9 cellular contexts compared by ENCODE assay signal in the genomic region with DNA sequence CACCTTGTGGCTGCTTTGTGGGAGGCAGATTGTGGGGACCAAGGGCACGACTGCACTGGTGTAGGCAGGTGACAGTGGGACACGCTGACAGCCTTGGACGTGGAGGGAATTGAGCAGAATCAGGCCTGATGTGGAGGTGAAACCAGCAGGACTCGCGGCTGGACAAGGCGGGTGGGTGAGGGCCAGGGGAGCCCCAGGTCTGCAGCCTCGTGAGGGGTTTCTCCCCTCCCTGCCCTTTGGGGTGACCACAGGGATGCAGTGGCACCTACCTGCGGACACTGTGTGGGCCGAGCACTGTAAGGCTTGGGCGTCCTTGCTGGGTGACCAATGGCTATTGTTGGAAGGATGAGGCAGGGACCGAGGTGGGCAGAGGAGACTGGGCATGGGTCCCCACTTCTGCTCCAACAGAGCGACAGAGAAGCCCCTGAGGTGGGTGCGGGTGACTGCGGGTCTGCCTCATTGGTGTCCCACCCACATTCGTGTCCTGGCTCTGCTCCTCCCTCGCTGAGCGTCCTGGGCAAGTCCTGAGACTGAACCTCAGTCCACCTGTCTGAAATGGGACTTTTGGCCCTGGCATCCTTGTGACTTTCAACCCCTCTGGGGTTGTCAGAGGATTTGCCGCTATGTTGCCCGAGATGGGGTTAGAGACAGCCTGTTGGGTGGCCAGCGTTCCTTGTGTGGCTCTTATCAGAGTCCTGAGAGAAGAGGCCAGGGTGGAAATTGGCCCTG. TPM values are rescaled to one million over a fixed set of nuclear protein-coding genes. Genes with fewer than 3 reads are reported as not detected.
DNase-seq lines count a peak whose midpoint lies in the region; ATAC-seq and TF ChIP-seq lines count a peak whose summit lies in the region.
"Had no signal": no experiment of that assay in that cellular context is flagged by ENCODE, and none has a peak within 500 bp of the region (broad histone marks: within the 10 kb centered on the region; RNA-seq: fewer than 3 reads in every experiment).

No MANE protein-coding gene starts in this region.

- H3K27ac ChIP-seq in left ventricle myocardium inferior (replicated peaks): peak overlapping the region; percentile 94
- peak overlapping the region; percentile 95 for H3K27ac ChIP-seq in colonic mucosa
- H3K27ac ChIP-seq in urinary bladder (ENCODE audit: low read depth): peak overlapping the region; percentile 62

- WGBS in urinary bladder: 89% methylated on average over 20 of the region's 20 CpGs

- peaks cover 57 to 58% of the 10 kb centered on the region in 2 donors for H3K4me1 Mint-ChIP-seq in natural killer cell treated with Interleukin-12 subunit alpha and Interleukin-12 subunit beta and Interleukin-15 and Interleukin-18, amount 100 ng/mL, for 72 hours (ENCODE audit: low read depth in 2 of 2)

- no peaks in the 10 kb centered on the region for H3K27me3 Mint-ChIP-seq in natural killer cell treated with Interleukin-12 subunit alpha and Interleukin-12 subunit beta and Interleukin-15 and Interleukin-18, amount 100 ng/mL, for 72 hours

- no peak for TF ChIP-seq CTCF in left ventricle myocardium inferior (IDR thresholded peaks at IDR 0.05; ENCODE audit: borderline replicate concordance)
- TF ChIP-seq CTCF in colonic mucosa (IDR thresholded peaks at IDR 0.05): no peak

- no peaks in the 10 kb centered on the region for H3K27me3 ChIP-seq in left ventricle myocardium inferior (ENCODE audit: low read depth)
- H3K27me3 ChIP-seq in colonic mucosa: no peaks in the 10 kb centered on the region

- H3K9me3 ChIP-seq in left ventricle myocardium inferior (replicated peaks) (no peaks in the 10 kb centered on the region), colonic mucosa (no peaks in the 10 kb centered on the region)
- H3K9me3 ChIP-seq: HAP-1 had no signal

- intact Hi-C loops in left ventricle myocardium inferior (cut with micrococcal nuclease): no loop called here
- intact Hi-C loops in left ventricle myocardium superior (cut with micrococcal nuclease): no loop called here
- intact Hi-C loops in colonic mucosa (cut with DNase I): no loop called here

- H3K36me3 ChIP-seq in left ventricle myocardium inferior: no peaks in the 10 kb centered on the region
- no peaks in the 10 kb centered on the region for H3K36me3 ChIP-seq in colonic mucosa
- no peaks in the 10 kb centered on the region for H3K36me3 ChIP-seq in urinary bladder (ENCODE audit: insufficient read depth)
- H3K36me3 ChIP-seq: HAP-1 had no signal

- peak overlapping the region; percentile 54 to 85 for H3K9ac ChIP-seq in colonic mucosa (ENCODE audit: low read depth in 2 of 2, low read length in 2 of 2)

- H3K36me3 Mint-ChIP-seq in natural killer cell treated with Interleukin-12 subunit alpha and Interleukin-12 subunit beta and Interleukin-15 and Interleukin-18, amount 100 ng/mL, for 72 hours: no peaks in the 10 kb centered on the region

- H3K4me1 ChIP-seq in left ventricle myocardium inferior (peaks cover 97% of the 10 kb centered on the region), colonic mucosa (peaks cover 61% of the 10 kb centered on the region), urinary bladder (ENCODE audit: insufficient read depth) (peaks cover 2% of the 10 kb centered on the region)
- H3K4me1 ChIP-seq: HAP-1 had no signal

- DNase-seq in left ventricle myocardium inferior (no peak), left ventricle myocardium superior (no peak), colonic mucosa (no peak), germinal center (ENCODE audit: low spot score) (no peak), DMS 273 (lab: John Stamatoyannopoulos, UW; ENCODE audit: unreplicated experiment) (no peak), NCI-H2081 treated with DMSO at 0.1 percent for 48 hours (lab: John Stamatoyannopoulos, UW) (no peak)
- peak; percentile 56 for DNase-seq in natural killer cell treated with Interleukin-12 subunit alpha and Interleukin-12 subunit beta and Interleukin-15 and Interleukin-18, amount 100 ng/mL, for 72 hours (ENCODE audit: low spot score)

- no peak overlapping the region for H3K4me3 ChIP-seq in left ventricle myocardium inferior
- H3K4me3 ChIP-seq in colonic mucosa: no peak overlapping the region
- no peak overlapping the region for H3K4me3 ChIP-seq in urinary bladder (ENCODE audit: low read depth, low read length)
- H3K4me3 ChIP-seq: HAP-1 had no signal

- no peaks in the 10 kb centered on the region for H3K9me3 Mint-ChIP-seq in natural killer cell treated with Interleukin-12 subunit alpha and Interleukin-12 subunit beta and Interleukin-15 and Interleukin-18, amount 100 ng/mL, for 72 hours

- H3K27ac Mint-ChIP-seq in natural killer cell treated with Interleukin-12 subunit alpha and Interleukin-12 subunit beta and Interleukin-15 and Interleukin-18, amount 100 ng/mL, for 72 hours: peak overlapping the region; percentile 73 to 91

- no peak for ATAC-seq in left ventricle myocardium superior
- ATAC-seq in natural killer cell treated with Interleukin-12 subunit alpha and Interleukin-12 subunit beta and Interleukin-15 and Interleukin-18, amount 100 ng/mL, for 72 hours: no peak

- peak overlapping the region; percentile 43 for H3K4me3 Mint-ChIP-seq in natural killer cell treated with Interleukin-12 subunit alpha and Interleukin-12 subunit beta and Interleukin-15 and Interleukin-18, amount 100 ng/mL, for 72 hours

RNA-seq across cellular contexts. Expression of gene DNM2, which starts 30.5 kb away (rescaled TPM):
- total RNA-seq in left ventricle myocardium inferior: 156 TPM
- 201 TPM for total RNA-seq in left ventricle myocardium superior
- 100 to 1,000 TPM; 450 to 461 TPM for total RNA-seq in colonic mucosa
- 100 to 1,000 TPM; 403 to 422 TPM for total RNA-seq in natural killer cell treated with Interleukin-12 subunit alpha and Interleukin-12 subunit beta and Interleukin-15 and Interleukin-18, amount 100 ng/mL, for 72 hours
- total RNA-seq in urinary bladder: 76.2 TPM
- 87.0 TPM for polyA plus RNA-seq in urinary bladder

RNA-seq across cellular contexts. Expression of gene QTRT1, which starts 47.1 kb away (rescaled TPM):
- total RNA-seq in left ventricle myocardium inferior (30.5 TPM), left ventricle myocardium superior (29.1 TPM), colonic mucosa (10 to 100 TPM; 74.9 to 94.1 TPM), urinary bladder (16.3 TPM)
- 100 to 1,000 TPM in 1 of 2 donors, 10 to 100 TPM in 1; 32.0 to 110 TPM for total RNA-seq in natural killer cell treated with Interleukin-12 subunit alpha and Interleukin-12 subunit beta and Interleukin-15 and Interleukin-18, amount 100 ng/mL, for 72 hours
- polyA plus RNA-seq in urinary bladder: 55.3 TPM
